In the genomic region with DNA sequence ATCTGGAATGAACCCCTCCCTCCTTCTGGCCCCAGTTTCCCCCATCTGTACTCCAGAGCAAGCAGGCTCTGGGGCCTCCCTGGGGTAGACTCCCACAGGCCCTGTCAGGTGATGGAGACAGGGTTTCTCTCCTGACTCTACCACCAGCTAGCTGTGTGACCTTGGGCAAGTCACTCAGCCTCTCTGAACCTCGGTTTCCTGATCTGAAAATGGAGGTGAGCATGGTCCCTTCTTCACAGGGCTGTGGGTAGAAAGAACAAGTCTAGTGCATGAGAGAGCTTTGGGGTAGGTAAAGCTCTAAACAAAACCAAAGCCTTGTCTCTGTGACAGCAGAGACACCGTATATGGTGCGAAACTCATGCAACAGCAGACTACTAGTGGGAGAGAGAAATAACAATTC, we compare ENCODE assay signal across 17 cellular contexts. TPM values are rescaled to one million over a fixed set of nuclear protein-coding genes. Genes with fewer than 3 reads are reported as not detected.
A peak's percentile ranks its signal among the peaks of the same experiment; 100 is the strongest.
DNase-seq lines count a peak whose midpoint lies in the region; ATAC-seq, FAIRE-seq and TF ChIP-seq lines count a peak whose summit lies in the region.
"Had no signal": no experiment of that assay in that cellular context is flagged by ENCODE, and none has a peak within 500 bp of the region (broad histone marks: within the 10 kb centered on the region; RNA-seq: fewer than 3 reads in every experiment).

No MANE protein-coding gene starts in this region.

- no peaks in the 10 kb centered on the region for H3K79me2 ChIP-seq in K562 (ENCODE audit: control insufficient read depth, insufficient read depth, low read length)

- TF ChIP-seq CTCF in K562 (IDR thresholded peaks at IDR 0.05 in 2 of 3, conservative IDR thresholded peaks at IDR 0.05 in 1 of 3; ENCODE audit: insufficient read depth in 2 of 3, low read depth in 1 of 3, low read length in 3 of 3), result no peak

- H3K9me3 Mint-ChIP-seq in activated CD8-positive, alpha-beta memory T cell treated with anti-CD3 and anti-CD28 coated beads, Interleukin-2, amount 10 ng/mL, durations not matched to agents 7 days and 5 days (ENCODE audit: low read depth), result no peaks in the 10 kb centered on the region
- H3K9me3 Mint-ChIP-seq in CD4-positive, CD25-positive, alpha-beta regulatory T cell, result no peaks in the 10 kb centered on the region
- no peaks in the 10 kb centered on the region for H3K9me3 Mint-ChIP-seq in T-helper 2 cell treated with Interferon-gamma antibody and Interleukin-4, amounts not matched to agents 5 μg/mL and 100 μg/mL, for 36 hours

- H3K27me3 ChIP-seq in CD4-positive, CD25-positive, alpha-beta regulatory T cell (ENCODE audit: control insufficient read depth, insufficient read depth, low read length), result no peaks in the 10 kb centered on the region
- H3K27me3 ChIP-seq in K562 (ENCODE audit: control insufficient read depth in 2 of 2, insufficient read depth in 2 of 2, low read length in 2 of 2), result peaks cover 47 to 84% of the 10 kb centered on the region in 2 experiments
- H3K27me3 ChIP-seq: Peyer's patch had no signal

- peaks cover 5% of the 10 kb centered on the region for H4K20me1 ChIP-seq in K562 (replicated peaks; ENCODE audit: control insufficient read depth, insufficient read depth, low read length)

- H3K4me1 Mint-ChIP-seq in activated CD8-positive, alpha-beta memory T cell treated with anti-CD3 and anti-CD28 coated beads, Interleukin-2, amount 10 ng/mL, durations not matched to agents 7 days and 5 days, result peaks cover 86% of the 10 kb centered on the region
- H3K4me1 Mint-ChIP-seq in CD4-positive, CD25-positive, alpha-beta regulatory T cell, result peaks cover 13 to 97% (median 70%) of the 10 kb centered on the region in 4 donors
- peaks cover 78% of the 10 kb centered on the region for H3K4me1 Mint-ChIP-seq in T-helper 2 cell treated with Interferon-gamma antibody and Interleukin-4, amounts not matched to agents 5 μg/mL and 100 μg/mL, for 36 hours (ENCODE audit: low read depth)

- DNase-seq in activated CD8-positive, alpha-beta memory T cell treated with anti-CD3 and anti-CD28 coated beads, Interleukin-2, amount 10 ng/mL, durations not matched to agents 7 days and 5 days, result no peak
- DNase-seq in activated CD8-positive, alpha-beta memory T cell treated with anti-CD3 and anti-CD28 coated beads, Interleukin-2, amount 50 U/mL, for 4 hours, result no peak
- no peak for DNase-seq in CD4-positive, CD25-positive, alpha-beta regulatory T cell
- DNase-seq in T-helper 2 cell treated with Interferon-gamma antibody and Interleukin-4, amounts not matched to agents 5 μg/mL and 100 μg/mL, for 36 hours (ENCODE audit: low spot score), result no peak
- DNase-seq in K562 (ENCODE audit: extremely low read depth in 1 of 4, low spot score in 3 of 4) (no peak), SW 1271 (lab: John Stamatoyannopoulos, UW) (no peak), NCI-H146 (lab: John Stamatoyannopoulos, UW) (no peak), NCI-H69 (lab: John Stamatoyannopoulos, UW) (no peak)
- DNase-seq: AML-193, HCEC 1CT, IMR-90, NCI-H1930, NCI-H2171 treated with DMSO at 0.1 percent for 48 hours, Peyer's patch had no signal

- H3K4me3 Mint-ChIP-seq in activated CD8-positive, alpha-beta memory T cell treated with anti-CD3 and anti-CD28 coated beads, Interleukin-2, amount 10 ng/mL, durations not matched to agents 7 days and 5 days, result no peak overlapping the region
- peak overlapping the region in 2 of 4 donors; percentile 29 to 50 for H3K4me3 Mint-ChIP-seq in CD4-positive, CD25-positive, alpha-beta regulatory T cell
- H3K4me3 Mint-ChIP-seq in T-helper 2 cell treated with Interferon-gamma antibody and Interleukin-4, amounts not matched to agents 5 μg/mL and 100 μg/mL, for 36 hours, result no peak overlapping the region

- no peaks in the 10 kb centered on the region for H3K9me1 ChIP-seq in K562 (ENCODE audit: control insufficient read depth, insufficient read depth, low read length)

- H3K36me3 Mint-ChIP-seq in activated CD8-positive, alpha-beta memory T cell treated with anti-CD3 and anti-CD28 coated beads, Interleukin-2, amount 10 ng/mL, durations not matched to agents 7 days and 5 days, result peaks cover 45% of the 10 kb centered on the region
- peaks cover 59% of the 10 kb centered on the region for H3K36me3 Mint-ChIP-seq in CD4-positive, CD25-positive, alpha-beta regulatory T cell
- peaks cover 82% of the 10 kb centered on the region for H3K36me3 Mint-ChIP-seq in T-helper 2 cell treated with Interferon-gamma antibody and Interleukin-4, amounts not matched to agents 5 μg/mL and 100 μg/mL, for 36 hours (ENCODE audit: low read depth)

- CTCF ChIA-PET in activated CD8-positive, alpha-beta memory T cell treated with anti-CD3 and anti-CD28 coated beads, Interleukin-2, amount 10 ng/mL, durations not matched to agents 7 days and 5 days (lab: Charles Lee), result interaction anchor here (1.0 to 1.2 kb wide), 2 partner anchors 11 to 137 kb away, joined by 4 read pairs; partner anchors contain the start of gene CD6
- CTCF ChIA-PET in K562 (lab: Yijun Ruan, JAX; ENCODE audit: low intra/inter-chr PET ratio), result no interaction called here

- intact Hi-C loops in K562 (cut with micrococcal nuclease), result no loop called here

- ATAC-seq in activated CD8-positive, alpha-beta memory T cell treated with anti-CD3 and anti-CD28 coated beads, Interleukin-2, amount 10 ng/mL, durations not matched to agents 7 days and 5 days, result no peak
- ATAC-seq in CD4-positive, CD25-positive, alpha-beta regulatory T cell (ENCODE audit: low read depth in 2 of 2), result no peak
- ATAC-seq in K562, result no peak
- ATAC-seq: A549 had no signal

- no peaks in the 10 kb centered on the region for H3K9me3 ChIP-seq in CD4-positive, CD25-positive, alpha-beta regulatory T cell (ENCODE audit: control insufficient read depth in 2 of 2, low read length in 2 of 2)
- no peaks in the 10 kb centered on the region for H3K9me3 ChIP-seq in K562 (replicated peaks; ENCODE audit: control insufficient read depth, insufficient read depth, low read depth, low read length)
- H3K9me3 ChIP-seq: A549, Peyer's patch had no signal

- peaks cover 52% of the 10 kb centered on the region for H3K36me3 ChIP-seq in CD4-positive, CD25-positive, alpha-beta regulatory T cell (ENCODE audit: control insufficient read depth, insufficient read depth, low read length)
- no peaks in the 10 kb centered on the region for H3K36me3 ChIP-seq in K562 (ENCODE audit: control insufficient read depth, insufficient read depth, low read length)
- H3K36me3 ChIP-seq: Peyer's patch had no signal

- no peak for TF ChIP-seq EP300 in K562 (IDR thresholded peaks at IDR 0.05; ENCODE audit: low read length)

- no peaks in the 10 kb centered on the region for H3K27me3 Mint-ChIP-seq in activated CD8-positive, alpha-beta memory T cell treated with anti-CD3 and anti-CD28 coated beads, Interleukin-2, amount 10 ng/mL, durations not matched to agents 7 days and 5 days
- no peaks in the 10 kb centered on the region for H3K27me3 Mint-ChIP-seq in CD4-positive, CD25-positive, alpha-beta regulatory T cell
- H3K27me3 Mint-ChIP-seq in T-helper 2 cell treated with Interferon-gamma antibody and Interleukin-4, amounts not matched to agents 5 μg/mL and 100 μg/mL, for 36 hours (ENCODE audit: low read depth), result no peaks in the 10 kb centered on the region

- in situ Hi-C loops in K562 (cut with MboI), result no loop called here

- BruUV-seq in K562 (replicated peaks; lab: Mats Ljungman, UMichigan), result no TSS peak

- H3K27ac ChIP-seq in CD4-positive, CD25-positive, alpha-beta regulatory T cell (ENCODE audit: insufficient read depth, low read length, poor library complexity, severe bottlenecking), result peak overlapping the region; percentile 85
- no peak overlapping the region for H3K27ac ChIP-seq in K562 (ENCODE audit: extremely low read depth, low read depth, low read length)
- H3K27ac ChIP-seq: A549 had no signal

- TF ChIP-seq RAD21 in K562 (CRISPR knock-in tag; conservative IDR thresholded peaks at IDR 0.05 in 1 of 2, IDR thresholded peaks at IDR 0.05 in 1 of 2), result no peak

- 20% methylated on average over 3 of the region's 3 CpGs for WGBS in K562 (ENCODE audit: insufficient coverage, low coverage, missing lambda C conversion rate)

- H3K4me3 ChIP-seq in CD4-positive, CD25-positive, alpha-beta regulatory T cell (ENCODE audit: low read depth, low read length), result peak overlapping the region; percentile 76
- H3K4me3 ChIP-seq in K562, result no peak overlapping the region
- H3K4me3 ChIP-seq: A549, Peyer's patch had no signal

- POLR2A ChIA-PET in K562 (lab: Yijun Ruan, JAX), result interaction anchor here (0.6 kb wide), 1 partner anchor 224 kb away, joined by 3 read pairs; no protein-coding TSS in a partner anchor

- H3K27ac Mint-ChIP-seq in activated CD8-positive, alpha-beta memory T cell treated with anti-CD3 and anti-CD28 coated beads, Interleukin-2, amount 10 ng/mL, durations not matched to agents 7 days and 5 days, result peak overlapping the region; percentile 71
- H3K27ac Mint-ChIP-seq in CD4-positive, CD25-positive, alpha-beta regulatory T cell, result peak overlapping the region; percentile 76 to 97 (median 76)
- H3K27ac Mint-ChIP-seq in T-helper 2 cell treated with Interferon-gamma antibody and Interleukin-4, amounts not matched to agents 5 μg/mL and 100 μg/mL, for 36 hours, result peak overlapping the region; percentile 82

- H3K4me1 ChIP-seq in CD4-positive, CD25-positive, alpha-beta regulatory T cell (ENCODE audit: control insufficient read depth, insufficient read depth, low read length, poor library complexity, severe bottlenecking), result peaks cover 90% of the 10 kb centered on the region
- peaks cover 0 to 4% of the 10 kb centered on the region in 2 experiments; a peak in 1 of 5 replicates for H3K4me1 ChIP-seq in K562 (replicated peaks in 1 of 2; ENCODE audit: control insufficient read depth in 2 of 2, insufficient read depth in 2 of 2, low read length in 2 of 2)
- H3K4me1 ChIP-seq: A549, Peyer's patch had no signal

- TF ChIP-seq POLR2A in K562 (conservative IDR thresholded peaks at IDR 0.05), result no peak

- no peak for FAIRE-seq in K562 (lab: Jason Lieb, UNC)
- FAIRE-seq: A549 had no signal

- H3K4me2 ChIP-seq in K562 (ENCODE audit: insufficient read depth, low read length), result no peak overlapping the region
- H3K4me2 ChIP-seq: A549 had no signal

- no peak overlapping the region for H2AFZ ChIP-seq in K562 (ENCODE audit: low read depth, low read length)

- H3K9ac ChIP-seq in K562 (ENCODE audit: insufficient read depth in 1 of 2, low read depth in 2 of 2, low read length in 2 of 2), result no peak overlapping the region

RNA-seq across cellular contexts. Expression of gene CD5, which starts 5.6 kb away (rescaled TPM):
- total RNA-seq in activated CD8-positive, alpha-beta memory T cell treated with anti-CD3 and anti-CD28 coated beads, Interleukin-2, amount 10 ng/mL, durations not matched to agents 7 days and 5 days, result 100 to 1,000 TPM; 134 to 152 TPM
- total RNA-seq in CD4-positive, CD25-positive, alpha-beta regulatory T cell, result 390 TPM
- 100 to 1,000 TPM; 150 to 253 (median 213) TPM for polyA plus RNA-seq in CD4-positive, CD25-positive, alpha-beta regulatory T cell
- not detected in 2 replicates for total RNA-seq in K562 (2011; cell fraction: chromatin; rRNA removed; ENCODE audit: low replicate concordance)
- not detected in 2 replicates for total RNA-seq in K562 (2011; cell fraction: nucleolus; rRNA removed)
- not detected in 2 replicates for total RNA-seq in K562 (2011; cell fraction: nucleoplasm; rRNA removed)
- total RNA-seq in K562 (2014; rRNA removed) (not detected in 2 replicates), K562 (2014; rRNA removed; fragmentation: Illumina TruSeq; extraction: Trizol) (not detected in 2 replicates), K562 (2015; rRNA removed; fragmentation: Illumina TruSeq; extraction: Trizol) (not detected in 2 replicates), K562 (2021) (0.35 and 0.40 TPM in 2 replicates)
- polyA plus RNA-seq in K562 (2011; rRNA removed) (not detected in 2 replicates), K562 (2014; fragmentation: Illumina TruSeq; extraction: Trizol) (not detected in 2 replicates), K562 (2014; fragmentation: Nextera tagmentation; extraction: Ambion mirVana) (not detected), K562 (2014; rRNA removed) (not detected in 2 replicates)
- polyA plus RNA-seq in K562 (2011; cell fraction: cytosol; rRNA removed), result not detected in 2 replicates
- not detected in 2 replicates for polyA plus RNA-seq in K562 (2011; cell fraction: nucleus; rRNA removed)
- 0.05 and 0.08 TPM in 2 replicates for polyA plus RNA-seq in K562 (2012)
- not detected in 2 replicates for polyA minus RNA-seq in K562 (2011; rRNA and poly(A)+ RNA removed)
- not detected in 2 replicates for polyA minus RNA-seq in K562 (2011; cell fraction: cytosol; rRNA and poly(A)+ RNA removed)
- not detected in 2 replicates for polyA minus RNA-seq in K562 (2011; cell fraction: nucleus; rRNA and poly(A)+ RNA removed)
- total RNA-seq: IMR-90, LHCN-M2, NCI-H460 had no signal
- polyA plus RNA-seq: A549, IMR-90 had no signal

RNA-seq across cellular contexts. Expression of gene VPS37C, which starts 53.3 kb away (rescaled TPM):
- total RNA-seq in activated CD8-positive, alpha-beta memory T cell treated with anti-CD3 and anti-CD28 coated beads, Interleukin-2, amount 10 ng/mL, durations not matched to agents 7 days and 5 days, result 1 to 10 TPM; 5.4 to 5.6 TPM
- 2.8 TPM for total RNA-seq in CD4-positive, CD25-positive, alpha-beta regulatory T cell
- under 1 TPM; 0.30 to 0.68 (median 0.60) TPM for polyA plus RNA-seq in CD4-positive, CD25-positive, alpha-beta regulatory T cell
- 39.7 and 60.4 TPM in 2 replicates for total RNA-seq in K562 (2011; cell fraction: chromatin; rRNA removed; ENCODE audit: low replicate concordance)
- total RNA-seq in K562 (2011; cell fraction: nucleolus; rRNA removed), result 29.2 and 34.2 TPM in 2 replicates
- total RNA-seq in K562 (2011; cell fraction: nucleoplasm; rRNA removed), result 49.8 and 67.2 TPM in 2 replicates
- 12.4 and 17.3 TPM in 2 replicates for total RNA-seq in K562 (2014; rRNA removed)
- total RNA-seq in K562 (2014; rRNA removed; fragmentation: Illumina TruSeq; extraction: Trizol), result 6.7 and 7.1 TPM in 2 replicates
- total RNA-seq in K562 (2015; rRNA removed; fragmentation: Illumina TruSeq; extraction: Trizol), result 10.7 and 10.8 TPM in 2 replicates
- 23.9 and 29.8 TPM in 2 replicates for total RNA-seq in K562 (2021)
- 11.5 and 15.1 TPM in 2 replicates for polyA plus RNA-seq in K562 (2011; rRNA removed)
- 11.9 and 17.4 TPM in 2 replicates for polyA plus RNA-seq in K562 (2011; cell fraction: cytosol; rRNA removed)
- 21.3 and 30.6 TPM in 2 replicates for polyA plus RNA-seq in K562 (2011; cell fraction: nucleus; rRNA removed)
- 15.8 and 22.0 TPM in 2 replicates for polyA plus RNA-seq in K562 (2012)
- 12.8 and 17.1 TPM in 2 replicates for polyA plus RNA-seq in K562 (2014; fragmentation: Illumina TruSeq; extraction: Trizol)
- under 1 TPM; 0.62 to 0.96 TPM for polyA plus RNA-seq in K562 (2014; fragmentation: Nextera tagmentation; extraction: Ambion mirVana)
- polyA plus RNA-seq in K562 (2014; rRNA removed), result 16.4 and 18.2 TPM in 2 replicates
- 7.0 and 7.7 TPM in 2 replicates for polyA minus RNA-seq in K562 (2011; rRNA and poly(A)+ RNA removed)
- polyA minus RNA-seq in K562 (2011; cell fraction: cytosol; rRNA and poly(A)+ RNA removed), result 8.0 and 9.2 TPM in 2 replicates
- 9.4 and 13.2 TPM in 2 replicates for polyA minus RNA-seq in K562 (2011; cell fraction: nucleus; rRNA and poly(A)+ RNA removed)

Comparison
In these comparisons a context has a peak if more than half of its experiments do, and no peak if none do; other contexts are left out.
1. RNA of gene CD5, which starts 5.6 kb away (total RNA-seq): 390 TPM in CD4-positive, CD25-positive, alpha-beta regulatory T cell (single experiment) and 134 to 152 TPM in activated CD8-positive, alpha-beta memory T cell treated with anti-CD3 and anti-CD28 coated beads, Interleukin-2, amount 10 ng/mL, durations not matched to agents 7 days and 5 days; 0.35 to 0.40 TPM in K562; every median in the first group is over 10 times any median in the second.
2. Peak in every context shown above with its lines, with median percentiles within 50 percentile points of each other: H3K27ac Mint-ChIP-seq.